ENCODE assay signal across 21 cellular contexts in the genomic region with DNA sequence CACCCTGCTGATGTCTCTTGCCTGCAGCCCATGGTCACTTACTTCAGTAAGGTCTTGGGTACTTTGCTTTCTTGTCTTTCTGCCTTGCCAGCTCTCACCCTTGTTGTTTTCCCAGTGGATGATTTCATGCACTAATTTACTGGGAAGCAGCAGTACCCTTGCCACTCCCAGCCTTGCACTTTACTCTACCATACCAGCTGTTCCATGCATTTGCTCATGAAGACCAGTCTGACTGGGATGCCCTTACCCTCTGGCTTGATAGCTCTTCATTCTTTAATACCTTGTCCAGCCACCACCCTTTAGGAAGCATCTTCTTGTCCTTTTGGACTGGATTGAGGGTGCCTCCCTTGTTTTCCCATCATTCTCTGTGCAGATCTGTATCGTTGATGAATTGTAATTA. TPM values are rescaled to one million over a fixed set of nuclear protein-coding genes. Genes with fewer than 3 reads are reported as not detected.
DNase-seq lines count a peak whose midpoint lies in the region; ATAC-seq and TF ChIP-seq lines count a peak whose summit lies in the region.
"Had no signal": no experiment of that assay in that cellular context is flagged by ENCODE, and none has a peak within 500 bp of the region (broad histone marks: within the 10 kb centered on the region; RNA-seq: fewer than 3 reads in every experiment).

No MANE protein-coding gene starts in this region.

- no peak overlapping the region for H3K4me2 ChIP-seq in neuronal stem cell (ENCODE audit: insufficient read depth, low read length, poor library complexity, severe bottlenecking)
- H3K4me2 ChIP-seq: BLaER1 treated with 17β-estradiol and CSF1 and Interleukin-3, amounts not matched to agents 10 nM and 100 nM had no signal

- H3K14ac ChIP-seq in neuronal stem cell (ENCODE audit: low read length): no peak overlapping the region

- no peak overlapping the region for H2BK120ac ChIP-seq in neuronal stem cell (ENCODE audit: low read depth, low read length)

- no peak for DNase-seq in CD8-positive, alpha-beta T cell
- no peak for DNase-seq in activated T-helper 1 cell treated with anti-CD3 and anti-CD28 coated beads, Interleukin-12 subunit alpha, Interleukin-12 subunit beta, Interleukin-2, Interleukin-4 antibody, amounts not matched to agents 30 ng/mL and 10 ng/mL and 1 ng/mL, durations not matched to agents 14 hours and 24 hours and 36 hours (ENCODE audit: low spot score)
- DNase-seq in left colon (no peak), progenitor cell of endocrine pancreas (ENCODE audit: low spot score, unreplicated experiment) (no peak), iPS-NIHi7 (ENCODE audit: extremely low spot score) (no peak), neuronal stem cell (ENCODE audit: low spot score) (no peak)
- DNase-seq in stimulated activated CD8-positive, alpha-beta memory T cell treated with anti-CD3 and anti-CD28 coated beads, Interleukin-4, amount 100 ng/mL, for 48 hours: no peak
- no peak for DNase-seq in activated CD4-positive, alpha-beta T cell treated with anti-CD3 and anti-CD28 coated beads, Interleukin-2, amount 50 U/mL, for 48 hours
- DNase-seq: COR-L47, DMS 273 treated with DMSO at 0.1 percent for 48 hours, DND-41, KG1, NCI-H1105 treated with DMSO at 0.1 percent for 48 hours, NCI-H1694 treated with DMSO at 0.1 percent for 48 hours, NCI-H2107, NCI-H524, PC-3, RPMI8226, SHP77 treated with DMSO at 0.1 percent for 48 hours had no signal

- no peak overlapping the region for H2AFZ ChIP-seq in neuronal stem cell (ENCODE audit: low read length)

- no peaks in the 10 kb centered on the region for H3K79me1 ChIP-seq in neuronal stem cell (ENCODE audit: low read depth, low read length)

- no peak overlapping the region for H3K18ac ChIP-seq in neuronal stem cell (ENCODE audit: low read length)

- no peak overlapping the region for H3K27ac ChIP-seq in CD8-positive, alpha-beta T cell (ENCODE audit: low read depth, low read length)
- no peak overlapping the region for H3K27ac ChIP-seq in neuronal stem cell (replicated peaks; ENCODE audit: low read length)
- H3K27ac ChIP-seq: BLaER1 treated with 17β-estradiol and CSF1 and Interleukin-3, amounts not matched to agents 10 nM and 100 nM had no signal

- H4K91ac ChIP-seq in neuronal stem cell (ENCODE audit: low read depth, low read length, poor library complexity): no peak overlapping the region

- H2BK12ac ChIP-seq in neuronal stem cell (ENCODE audit: low read length): no peak overlapping the region

- no peak overlapping the region for H4K8ac ChIP-seq in neuronal stem cell (ENCODE audit: low read depth, low read length)

- no CpG with 5 or more reads among the region's 1 CpG for WGBS in neuronal stem cell (ENCODE audit: extremely low coverage in 2 of 2, insufficient read length in 2 of 2, insufficient replicate concordance in 1 of 2), 2 donors

- H3K36me3 Mint-ChIP-seq in CD8-positive, alpha-beta T cell: peaks cover 69% of the 10 kb centered on the region
- H3K36me3 Mint-ChIP-seq in activated T-helper 1 cell treated with anti-CD3 and anti-CD28 coated beads, Interleukin-12 subunit alpha, Interleukin-12 subunit beta, Interleukin-2, Interleukin-4 antibody, amounts not matched to agents 30 ng/mL and 10 ng/mL and 1 ng/mL, durations not matched to agents 14 hours and 24 hours and 36 hours (ENCODE audit: low read depth): peaks cover 44% of the 10 kb centered on the region
- peaks cover 5% of the 10 kb centered on the region for H3K36me3 Mint-ChIP-seq in progenitor cell of endocrine pancreas (ENCODE audit: insufficient read depth)

- no peak overlapping the region for H3K9ac ChIP-seq in neuronal stem cell (ENCODE audit: low read depth, low read length, poor library complexity)
- H3K9ac ChIP-seq: BLaER1 treated with 17β-estradiol and CSF1 and Interleukin-3, amounts not matched to agents 10 nM and 100 nM had no signal

- H3K27ac Mint-ChIP-seq in CD8-positive, alpha-beta T cell: peak overlapping the region; percentile 30
- peak overlapping the region; percentile 33 for H3K27ac Mint-ChIP-seq in activated T-helper 1 cell treated with anti-CD3 and anti-CD28 coated beads, Interleukin-12 subunit alpha, Interleukin-12 subunit beta, Interleukin-2, Interleukin-4 antibody, amounts not matched to agents 30 ng/mL and 10 ng/mL and 1 ng/mL, durations not matched to agents 14 hours and 24 hours and 36 hours
- H3K27ac Mint-ChIP-seq in progenitor cell of endocrine pancreas: peak overlapping the region; percentile 19

- no peak overlapping the region for H3K4me3 ChIP-seq in CD8-positive, alpha-beta T cell (ENCODE audit: low read depth, low read length)
- no peak overlapping the region for H3K4me3 ChIP-seq in neuronal stem cell (ENCODE audit: low read length in 2 of 2)
- H3K4me3 ChIP-seq: BLaER1 treated with 17β-estradiol and CSF1 and Interleukin-3, amounts not matched to agents 10 nM and 100 nM had no signal

- no peak for ATAC-seq in CD8-positive, alpha-beta T cell
- ATAC-seq in left colon: peak; percentile 86
- ATAC-seq: HepG2, PC-3 had no signal

- TF ChIP-seq CTCF in CD8-positive, alpha-beta T cell (IDR thresholded peaks at IDR 0.05): no peak
- TF ChIP-seq CTCF in progenitor cell of endocrine pancreas (IDR thresholded peaks at IDR 0.05; ENCODE audit: unreplicated experiment): no peak

- H3K27me3 ChIP-seq in CD8-positive, alpha-beta T cell (ENCODE audit: insufficient read depth, low read length): no peaks in the 10 kb centered on the region
- H3K27me3 ChIP-seq in neuronal stem cell (ENCODE audit: control insufficient read depth in 3 of 3, insufficient read depth in 3 of 3, low read depth in 1 of 3, low read length in 3 of 3): no peaks in the 10 kb centered on the region
- H3K27me3 ChIP-seq: BLaER1 treated with 17β-estradiol and CSF1 and Interleukin-3, amounts not matched to agents 10 nM and 100 nM had no signal

- no peak overlapping the region for H2BK15ac ChIP-seq in neuronal stem cell (ENCODE audit: low read length)

- no peak overlapping the region for H3K4ac ChIP-seq in neuronal stem cell (ENCODE audit: low read length)

- no peaks in the 10 kb centered on the region for H3K27me3 Mint-ChIP-seq in CD8-positive, alpha-beta T cell (ENCODE audit: low read depth)
- peaks cover 2% of the 10 kb centered on the region for H3K27me3 Mint-ChIP-seq in activated T-helper 1 cell treated with anti-CD3 and anti-CD28 coated beads, Interleukin-12 subunit alpha, Interleukin-12 subunit beta, Interleukin-2, Interleukin-4 antibody, amounts not matched to agents 30 ng/mL and 10 ng/mL and 1 ng/mL, durations not matched to agents 14 hours and 24 hours and 36 hours (ENCODE audit: insufficient read depth)
- no peaks in the 10 kb centered on the region for H3K27me3 Mint-ChIP-seq in progenitor cell of endocrine pancreas

- no peak overlapping the region for H2AK5ac ChIP-seq in neuronal stem cell (ENCODE audit: low read depth, low read length)

- H3K4me1 Mint-ChIP-seq in CD8-positive, alpha-beta T cell (ENCODE audit: low read depth): peaks cover 79% of the 10 kb centered on the region
- H3K4me1 Mint-ChIP-seq in activated T-helper 1 cell treated with anti-CD3 and anti-CD28 coated beads, Interleukin-12 subunit alpha, Interleukin-12 subunit beta, Interleukin-2, Interleukin-4 antibody, amounts not matched to agents 30 ng/mL and 10 ng/mL and 1 ng/mL, durations not matched to agents 14 hours and 24 hours and 36 hours (ENCODE audit: low read depth): peaks cover 49% of the 10 kb centered on the region
- H3K4me1 Mint-ChIP-seq in progenitor cell of endocrine pancreas (ENCODE audit: low read depth): peaks cover 10% of the 10 kb centered on the region

- CTCF ChIA-PET in CD8-positive, alpha-beta T cell (lab: Charles Lee): interaction anchor here (1.0 to 2.0 kb wide), 6 partner anchors 9 to 78 kb away, joined by 3 to 7 read pairs (median 6); no protein-coding TSS in a partner anchor

- no peak overlapping the region for H2BK5ac ChIP-seq in neuronal stem cell (ENCODE audit: low read length)

- no peaks in the 10 kb centered on the region for H3K36me3 ChIP-seq in CD8-positive, alpha-beta T cell (ENCODE audit: insufficient read depth, low read length)
- H3K36me3 ChIP-seq in neuronal stem cell (replicated peaks in 1 of 2; ENCODE audit: control insufficient read depth in 2 of 2, insufficient read depth in 2 of 2, low read length in 2 of 2): peaks cover 2 to 30% of the 10 kb centered on the region in 2 donors

- POLR2A ChIA-PET in CD8-positive, alpha-beta T cell (lab: Charles Lee): interaction anchor here (1.2 to 1.4 kb wide), 2 partner anchors 11 to 28 kb away, joined by 3 to 4 read pairs; partner anchors contain the start of gene CDC14A

- no peak overlapping the region for H3K4me3 Mint-ChIP-seq in CD8-positive, alpha-beta T cell
- no peak overlapping the region for H3K4me3 Mint-ChIP-seq in activated T-helper 1 cell treated with anti-CD3 and anti-CD28 coated beads, Interleukin-12 subunit alpha, Interleukin-12 subunit beta, Interleukin-2, Interleukin-4 antibody, amounts not matched to agents 30 ng/mL and 10 ng/mL and 1 ng/mL, durations not matched to agents 14 hours and 24 hours and 36 hours
- H3K4me3 Mint-ChIP-seq in progenitor cell of endocrine pancreas (ENCODE audit: low read depth): no peak overlapping the region

- peaks cover 53% of the 10 kb centered on the region for H3K4me1 ChIP-seq in CD8-positive, alpha-beta T cell (ENCODE audit: insufficient read depth, low read length)
- peaks cover 0 to 5% of the 10 kb centered on the region in 2 donors for H3K4me1 ChIP-seq in neuronal stem cell (ENCODE audit: control insufficient read depth in 2 of 2, insufficient read depth in 1 of 2, low read depth in 1 of 2, low read length in 2 of 2)

- H3K9me3 ChIP-seq in CD8-positive, alpha-beta T cell (ENCODE audit: low read length): no peaks in the 10 kb centered on the region
- no peaks in the 10 kb centered on the region for H3K9me3 ChIP-seq in neuronal stem cell (replicated peaks in 1 of 2; ENCODE audit: control insufficient read depth in 2 of 2, insufficient read depth in 1 of 2, low read depth in 1 of 2, low read length in 2 of 2)
- H3K9me3 ChIP-seq: BLaER1 treated with 17β-estradiol and CSF1 and Interleukin-3, amounts not matched to agents 10 nM and 100 nM had no signal

- intact Hi-C loops in CD8-positive, alpha-beta T cell (cut with DNase I, micrococcal nuclease): loop anchor here in 1 of 2 experiments (1.0 kb wide), 1 partner anchor 9 kb away; no protein-coding TSS in a partner anchor
- intact Hi-C loops in activated T-helper 1 cell treated with anti-CD3 and anti-CD28 coated beads, Interleukin-12 subunit alpha, Interleukin-12 subunit beta, Interleukin-2, Interleukin-4 antibody, amounts not matched to agents 30 ng/mL and 10 ng/mL and 1 ng/mL, durations not matched to agents 14 hours and 24 hours and 36 hours (cut with micrococcal nuclease): no loop called here
- intact Hi-C loops in left colon (cut with DNase I, micrococcal nuclease): no loop called here

- no peak overlapping the region for H3K23ac ChIP-seq in neuronal stem cell (ENCODE audit: low read depth, low read length, poor library complexity)

- no peaks in the 10 kb centered on the region for H3K9me3 Mint-ChIP-seq in CD8-positive, alpha-beta T cell
- H3K9me3 Mint-ChIP-seq in activated T-helper 1 cell treated with anti-CD3 and anti-CD28 coated beads, Interleukin-12 subunit alpha, Interleukin-12 subunit beta, Interleukin-2, Interleukin-4 antibody, amounts not matched to agents 30 ng/mL and 10 ng/mL and 1 ng/mL, durations not matched to agents 14 hours and 24 hours and 36 hours: no peaks in the 10 kb centered on the region
- H3K9me3 Mint-ChIP-seq in progenitor cell of endocrine pancreas (ENCODE audit: low read depth): no peaks in the 10 kb centered on the region

RNA-seq across cellular contexts. Expression of gene CDC14A, which starts 28.3 kb away (rescaled TPM):
- 100 to 1,000 TPM; 136 to 144 TPM for total RNA-seq in CD8-positive, alpha-beta T cell
- 11.2 and 11.8 TPM in 2 replicates for total RNA-seq in activated T-helper 1 cell treated with anti-CD3 and anti-CD28 coated beads, Interleukin-12 subunit alpha, Interleukin-12 subunit beta, Interleukin-2, Interleukin-4 antibody, amounts not matched to agents 30 ng/mL and 10 ng/mL and 1 ng/mL, durations not matched to agents 14 hours and 24 hours and 36 hours
- total RNA-seq in left colon (10 to 100 TPM; 19.1 to 23.9 TPM), progenitor cell of endocrine pancreas (22.5 and 23.3 TPM in 2 replicates)
- polyA plus RNA-seq in neuronal stem cell (2013, experiment 1 of 2): 12.9 TPM
- polyA plus RNA-seq in neuronal stem cell (2013, experiment 2 of 2): 12.9 TPM
